ENCODE assay signal across 25 cellular contexts in the genomic region with DNA sequence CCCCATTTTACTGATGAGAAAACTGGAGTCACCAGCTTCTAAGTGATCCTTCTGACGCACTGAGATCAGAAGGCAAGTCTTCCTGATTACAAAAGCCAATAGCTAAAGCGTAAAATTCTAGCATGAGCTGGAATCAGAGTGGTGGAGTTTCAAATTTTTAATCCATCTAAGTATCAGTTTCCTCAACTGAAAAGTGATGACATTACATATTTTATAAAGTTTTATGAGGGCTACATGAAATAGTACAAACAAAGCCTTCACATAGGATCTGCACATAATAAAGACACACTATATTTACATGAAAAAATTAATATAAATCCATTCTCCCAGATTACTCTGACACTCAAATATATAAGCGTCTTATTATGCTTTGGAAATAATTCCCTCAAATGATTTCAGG.
DNase-seq lines count a peak whose midpoint lies in the region; ATAC-seq, FAIRE-seq and TF ChIP-seq lines count a peak whose summit lies in the region.
"Had no signal": no experiment of that assay in that cellular context is flagged by ENCODE, and none has a peak within 500 bp of the region (broad histone marks: within the 10 kb centered on the region; RNA-seq: fewer than 3 reads in every experiment).

No MANE protein-coding gene starts in this region.

- no peak for TF ChIP-seq EP300 in HepG2 (IDR thresholded peaks at IDR 0.05; ENCODE audit: low read depth in 2 of 2, low read length in 2 of 2)
- TF ChIP-seq EP300 in HepG2 (CRISPR knock-in tag; IDR thresholded peaks at IDR 0.05; ENCODE audit: borderline replicate concordance) = no peak

- no peak for TF ChIP-seq POLR2A in HepG2 (IDR thresholded peaks at IDR 0.05; ENCODE audit: insufficient read depth in 1 of 2, low read depth in 2 of 2, low read length in 2 of 2)
- TF ChIP-seq POLR2A in right lobe of liver (IDR thresholded peaks at IDR 0.05) = no peak

- 5% methylated on average over 3 of the region's 3 CpGs for WGBS in HepG2 (ENCODE audit: low lambda C conversion rate)
- WGBS in right lobe of liver (ENCODE audit: insufficient coverage, low coverage, low lambda C conversion rate, missing lambda C conversion rate) = 60% methylated on average over 3 of the region's 3 CpGs

- TF ChIP-seq RAD21 in HepG2 (CRISPR knock-in tag; IDR thresholded peaks at IDR 0.05) = no peak

- H3K9me3 ChIP-seq in HepG2 (ENCODE audit: low read length) (no peaks in the 10 kb centered on the region), right lobe of liver (no peaks in the 10 kb centered on the region)
- H3K9me3 ChIP-seq: BE2C, BLaER1 had no signal

- peaks cover 5% of the 10 kb centered on the region for H3K9me3 Mint-ChIP-seq in osteocyte (ENCODE audit: unreplicated experiment)

- H3K4me1 Mint-ChIP-seq in osteocyte (ENCODE audit: unreplicated experiment) = peaks cover 58% of the 10 kb centered on the region
- H3K4me1 Mint-ChIP-seq: CD14-positive monocyte; CD4-positive, alpha-beta memory T cell; CD4-positive, CD25-positive, alpha-beta regulatory T cell; CD8-positive, alpha-beta memory T cell had no signal

- peak overlapping the region; percentile 78 for H3K27ac Mint-ChIP-seq in osteocyte (ENCODE audit: unreplicated experiment)
- H3K27ac Mint-ChIP-seq: CD14-positive monocyte; CD4-positive, alpha-beta memory T cell; CD4-positive, CD25-positive, alpha-beta regulatory T cell had no signal

- no peaks in the 10 kb centered on the region for H3K4me1 ChIP-seq in HepG2 (ENCODE audit: insufficient read depth, low read length)
- H3K4me1 ChIP-seq in right lobe of liver = no peaks in the 10 kb centered on the region
- H3K4me1 ChIP-seq: BE2C had no signal

- H3K36me3 ChIP-seq in HepG2 (replicated peaks in 1 of 2; ENCODE audit: control insufficient read depth in 1 of 2, insufficient read depth in 2 of 2, low read length in 2 of 2) (no peaks in the 10 kb centered on the region), right lobe of liver (no peaks in the 10 kb centered on the region)
- H3K36me3 ChIP-seq: BE2C, BLaER1 had no signal

- H3K4me3 ChIP-seq in HepG2 (replicated peaks in 1 of 3; ENCODE audit: insufficient read depth in 1 of 3, low read depth in 2 of 3, low read length in 3 of 3) (no peak overlapping the region), right lobe of liver (no peak overlapping the region)
- H3K4me3 ChIP-seq: BLaER1, GM12878 had no signal

- no peak overlapping the region for H3K4me2 ChIP-seq in HepG2 (ENCODE audit: low read depth, low read length)
- H3K4me2 ChIP-seq: BLaER1 had no signal

- no peak overlapping the region for H3K4me3 Mint-ChIP-seq in osteocyte (ENCODE audit: unreplicated experiment)
- H3K4me3 Mint-ChIP-seq: CD14-positive monocyte; CD4-positive, alpha-beta memory T cell; CD4-positive, CD25-positive, alpha-beta regulatory T cell; CD8-positive, alpha-beta memory T cell had no signal

- H3K9ac ChIP-seq in HepG2 (ENCODE audit: insufficient read depth, low read depth, low read length) = no peak overlapping the region
- H3K9ac ChIP-seq: BLaER1 had no signal

- H2AFZ ChIP-seq in HepG2 (ENCODE audit: low read length) = no peak overlapping the region

- intact Hi-C loops in HepG2 (cut with micrococcal nuclease; ENCODE audit: unreplicated experiment) (no loop called here), right lobe of liver (cut with DNase I) (no loop called here)

- BruUV-seq in HepG2 (replicated peaks; lab: Mats Ljungman, UMichigan) = no TSS peak

- H3K27ac ChIP-seq in HepG2 (ENCODE audit: extremely low read length, insufficient read depth, low read length) (no peak overlapping the region), right lobe of liver (no peak overlapping the region), VCaP (peak overlapping the region; percentile 6; the same call in 1 of the 2 replicates)
- H3K27ac ChIP-seq: 22Rv1, BLaER1 had no signal

- in situ Hi-C loops in HepG2 (cut with HindIII; ENCODE audit: extremely low pct_ligation_motif_present, low pct_unique_long_range_greater_than_20kb) = no loop called here

- TF ChIP-seq CTCF in HepG2 (CRISPR knock-in tag; IDR thresholded peaks at IDR 0.05) = no peak
- no peak for TF ChIP-seq CTCF in right lobe of liver (IDR thresholded peaks at IDR 0.05)
- no peak for TF ChIP-seq CTCF in VCaP (conservative IDR thresholded peaks at IDR 0.05)
- no peak for TF ChIP-seq CTCF in osteocyte (IDR thresholded peaks at IDR 0.05)

- no peaks in the 10 kb centered on the region for H3K79me2 ChIP-seq in HepG2 (ENCODE audit: insufficient read depth, low read length)

- no peak for DNase-seq in HepG2 (ENCODE audit: low spot score)
- no peak for DNase-seq in right lobe of liver
- no peak for DNase-seq in osteocyte (ENCODE audit: extremely low spot score, unreplicated experiment)
- DNase-seq in left lobe of liver (ENCODE audit: low spot score) = no peak
- no peak for DNase-seq in kidney tubule cell (ENCODE audit: low spot score)
- DNase-seq: ACHN; BE2C; C1 segment of cervical spinal cord; CD4-positive, alpha-beta memory T cell; CD4-positive, CD25-positive, alpha-beta regulatory T cell; CD8-positive, alpha-beta memory T cell; DMS 273 treated with DMSO at 0.1 percent for 48 hours; DMS153; DMS53; DMS79; DND-41; EL; GDM1 had no signal

- H3K36me3 Mint-ChIP-seq in osteocyte (ENCODE audit: unreplicated experiment) = no peaks in the 10 kb centered on the region
- H3K36me3 Mint-ChIP-seq: CD14-positive monocyte; CD4-positive, alpha-beta memory T cell; CD4-positive, CD25-positive, alpha-beta regulatory T cell; CD8-positive, alpha-beta memory T cell had no signal

- H3K27me3 Mint-ChIP-seq in osteocyte (ENCODE audit: unreplicated experiment) = no peaks in the 10 kb centered on the region
- H3K27me3 Mint-ChIP-seq: CD4-positive, CD25-positive, alpha-beta regulatory T cell had no signal

- CTCF ChIA-PET in HepG2 (lab: Yijun Ruan, JAX; ENCODE audit: low intra/inter-chr PET ratio, low total read pairs) = no interaction called here

- H4K20me1 ChIP-seq in HepG2 (ENCODE audit: insufficient read depth, low read length) = no peaks in the 10 kb centered on the region
- H4K20me1 ChIP-seq: BLaER1 had no signal

- FAIRE-seq in HepG2 (lab: Jason Lieb, UNC) = no peak
- FAIRE-seq: GM12878, GM12892, GM18507 had no signal

- ATAC-seq in HepG2 (no peak), right lobe of liver (no peak), left lobe of liver (no peak)
- ATAC-seq: GM12878 had no signal

- POLR2A ChIA-PET in HepG2 (lab: Yijun Ruan, JAX) = no interaction called here

- H3K27me3 ChIP-seq in HepG2 (ENCODE audit: control insufficient read depth in 1 of 2, insufficient read depth in 2 of 2, low read length in 2 of 2) = no peaks in the 10 kb centered on the region
- no peaks in the 10 kb centered on the region for H3K27me3 ChIP-seq in right lobe of liver
- H3K27me3 ChIP-seq: BE2C, BLaER1 had no signal

TF ChIP-seq in HepG2, 621 proteins besides CTCF, POLR2A, EP300 and RAD21 (continues in another document):
- TF ChIP-seq, protein P1, sequence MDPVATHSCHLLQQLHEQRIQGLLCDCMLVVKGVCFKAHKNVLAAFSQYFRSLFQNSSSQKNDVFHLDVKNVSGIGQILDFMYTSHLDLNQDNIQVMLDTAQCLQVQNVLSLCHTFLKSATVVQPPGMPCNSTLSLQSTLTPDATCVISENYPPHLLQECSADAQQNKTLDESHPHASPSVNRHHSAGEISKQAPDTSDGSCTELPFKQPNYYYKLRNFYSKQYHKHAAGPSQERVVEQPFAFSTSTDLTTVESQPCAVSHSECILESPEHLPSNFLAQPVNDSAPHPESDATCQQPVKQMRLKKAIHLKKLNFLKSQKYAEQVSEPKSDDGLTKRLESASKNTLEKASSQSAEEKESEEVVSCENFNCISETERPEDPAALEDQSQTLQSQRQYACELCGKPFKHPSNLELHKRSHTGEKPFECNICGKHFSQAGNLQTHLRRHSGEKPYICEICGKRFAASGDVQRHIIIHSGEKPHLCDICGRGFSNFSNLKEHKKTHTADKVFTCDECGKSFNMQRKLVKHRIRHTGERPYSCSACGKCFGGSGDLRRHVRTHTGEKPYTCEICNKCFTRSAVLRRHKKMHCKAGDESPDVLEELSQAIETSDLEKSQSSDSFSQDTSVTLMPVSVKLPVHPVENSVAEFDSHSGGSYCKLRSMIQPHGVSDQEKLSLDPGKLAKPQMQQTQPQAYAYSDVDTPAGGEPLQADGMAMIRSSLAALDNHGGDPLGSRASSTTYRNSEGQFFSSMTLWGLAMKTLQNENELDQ (CRISPR knock-in tag; IDR thresholded peaks at IDR 0.05; ENCODE audit: borderline replicate concordance) = no peak
- TF ChIP-seq ZNF430 (CRISPR knock-in tag; IDR thresholded peaks at IDR 0.05) (no peak), MAFK (conservative IDR thresholded peaks at IDR 0.05 in 1 of 2, IDR thresholded peaks at IDR 0.05 in 1 of 2; ENCODE audit: low read length in 2 of 2) (peak; percentile 66 to 81)
